ENCODE assay signal across 1 cellular context in genomic region chr1:209769171-209769904, GRCh38.
A peak's percentile ranks its signal among the peaks of the same experiment; 100 is the strongest.
TF ChIP-seq lines count a peak whose summit lies in the region.

No MANE protein-coding gene starts in this region.

TF ChIP-seq in GM12878, 131 proteins besides CTCF, POLR2A, EP300 and RAD21 (continued from another document and continues in another):
- TF ChIP-seq IRF3 (IDR thresholded peaks at IDR 0.05) = no peak
- TF ChIP-seq YY1 (IDR thresholded peaks at IDR 0.05; ENCODE audit: low read depth, low read length) = no peak; the same call in 1 of the 2 replicates
- TF ChIP-seq NFIC (IDR thresholded peaks at IDR 0.05; ENCODE audit: low read depth, low read length) = peak; percentile 81
- peak; percentile 43 for TF ChIP-seq NKRF (conservative IDR thresholded peaks at IDR 0.05)
- TF ChIP-seq USF1 (IDR thresholded peaks at IDR 0.05; ENCODE audit: borderline replicate concordance, extremely low read length, insufficient read depth, low read depth, low read length) = no peak
- TF ChIP-seq CEBPZ (IDR thresholded peaks at IDR 0.05; ENCODE audit: low read depth, low read length) = no peak
- no peak for TF ChIP-seq ZBTB11 (CRISPR knock-in tag; IDR thresholded peaks at IDR 0.05)
- no peak for TF ChIP-seq E2F4 (IDR thresholded peaks at IDR 0.05; ENCODE audit: low read depth, low read length)
- TF ChIP-seq CHD1 (IDR thresholded peaks at IDR 0.05; ENCODE audit: low read depth, low read length) = no peak
- TF ChIP-seq RBBP5 (conservative IDR thresholded peaks at IDR 0.05) = no peak
- TF ChIP-seq TCF7 (IDR thresholded peaks at IDR 0.05; ENCODE audit: borderline replicate concordance) = peak; percentile 76; the same call in 1 of the 2 replicates
- no peak; the same call in 1 of the 2 replicates for TF ChIP-seq CHD2 (IDR thresholded peaks at IDR 0.05; ENCODE audit: borderline replicate concordance, low read depth, low read length)
- TF ChIP-seq BCL3 (IDR thresholded peaks at IDR 0.05; ENCODE audit: borderline replicate concordance, insufficient read depth, low read depth, low read length, poor library complexity, severe bottlenecking) = peak; percentile 90
- TF ChIP-seq ZNF592 (IDR thresholded peaks at IDR 0.05) = no peak
- no peak for TF ChIP-seq HDAC6 (IDR thresholded peaks at IDR 0.05; ENCODE audit: unreplicated experiment)
- TF ChIP-seq YBX1 (IDR thresholded peaks at IDR 0.05) = no peak
- TF ChIP-seq CBFB (IDR thresholded peaks at IDR 0.05; ENCODE audit: low read depth) = peak; percentile 67; the same call in 1 of the 2 replicates
- TF ChIP-seq ESRRA (IDR thresholded peaks at IDR 0.05; ENCODE audit: low read length) = no peak
- no peak for TF ChIP-seq SUZ12 (IDR thresholded peaks at IDR 0.05; ENCODE audit: unreplicated experiment)
- TF ChIP-seq EGR1 (IDR thresholded peaks at IDR 0.05; ENCODE audit: borderline replicate concordance in 1 of 2, low read depth in 2 of 2, low read length in 2 of 2) = no peak
- no peak for TF ChIP-seq PML (IDR thresholded peaks at IDR 0.05; ENCODE audit: low read length)
- 0 out of 2 replicates have a peak, but pooled peaks have one; percentile 34 for TF ChIP-seq CREB1 (IDR thresholded peaks at IDR 0.05; ENCODE audit: low read depth)
- no peak for TF ChIP-seq NRF1 (conservative IDR thresholded peaks at IDR 0.05; ENCODE audit: low read depth, low read length)
- TF ChIP-seq PBX3 (IDR thresholded peaks at IDR 0.05; ENCODE audit: insufficient replicate concordance, low read depth, low read length) = no peak
- TF ChIP-seq TAF1 (IDR thresholded peaks at IDR 0.05; ENCODE audit: borderline replicate concordance, low read depth, low read length) = no peak
- TF ChIP-seq ZNF622 (IDR thresholded peaks at IDR 0.05) = no peak
- TF ChIP-seq E4F1 (IDR thresholded peaks at IDR 0.05; ENCODE audit: borderline replicate concordance, partially characterized antibody) = no peak
- TF ChIP-seq SIN3A (IDR thresholded peaks at IDR 0.05; ENCODE audit: low read depth, low read length) = no peak
- peak; percentile 76 for TF ChIP-seq ATF2 (IDR thresholded peaks at IDR 0.05; ENCODE audit: low read length)
- no peak for TF ChIP-seq BACH1 (IDR thresholded peaks at IDR 0.05; ENCODE audit: borderline replicate concordance)
- TF ChIP-seq IRF4 (IDR thresholded peaks at IDR 0.05; ENCODE audit: low read depth, low read length) = peak; percentile 49; the same call in 1 of the 2 replicates
